8 cellular contexts compared by ENCODE assay signal in the genomic region with DNA sequence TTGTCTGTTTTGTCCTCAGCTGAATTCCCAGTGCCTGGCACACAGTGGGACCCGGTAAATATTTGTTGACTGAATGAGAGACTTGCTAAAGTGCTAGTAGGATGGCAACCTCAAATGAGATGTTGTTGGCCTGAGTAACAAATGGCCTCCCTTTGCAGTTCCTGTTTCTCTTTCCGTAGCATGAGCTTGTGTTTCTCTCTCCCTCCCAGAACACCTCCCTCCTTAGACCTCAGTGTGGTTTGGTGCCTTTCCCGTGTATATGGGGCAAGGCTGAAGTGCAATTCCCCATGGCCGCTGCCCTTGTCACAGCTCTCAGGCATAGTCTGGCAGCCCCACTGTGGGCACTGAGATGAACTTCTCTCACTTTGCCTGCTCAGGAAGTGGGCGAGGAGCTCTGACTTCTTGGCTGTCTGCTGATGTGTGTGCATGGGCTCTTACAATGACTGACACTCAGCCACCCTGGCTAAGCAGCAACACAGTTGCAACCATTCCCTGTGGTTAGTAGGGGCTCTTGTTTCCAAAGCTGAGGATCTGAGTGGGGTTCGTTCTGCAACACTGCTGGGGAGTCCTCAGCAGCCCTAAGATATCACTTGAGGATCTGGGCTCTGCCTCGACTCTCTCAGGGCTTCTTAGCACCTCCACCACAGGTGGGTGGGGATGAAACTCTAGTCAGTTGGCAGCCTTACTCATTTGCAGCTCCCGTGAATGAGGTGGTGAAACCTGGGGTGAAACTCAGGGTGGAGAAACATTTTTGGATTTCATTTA.
DNase-seq lines count a peak whose midpoint lies in the region; ATAC-seq, FAIRE-seq and TF ChIP-seq lines count a peak whose summit lies in the region.

No MANE protein-coding gene starts in this region.

- H3K4me3 ChIP-seq in NB4 (ENCODE audit: low read depth, low read length), result no peak overlapping the region

- TF ChIP-seq CTCF in NB4 (IDR thresholded peaks at IDR 0.05; ENCODE audit: low read depth, low read length), result no peak
- no peak for TF ChIP-seq CTCF in natural killer cell (IDR thresholded peaks at IDR 0.05)

- no peaks in the 10 kb centered on the region for H3K9me3 Mint-ChIP-seq in activated T-cell treated with anti-CD3 and anti-CD28 coated beads, Interleukin-2, amount 50 U/mL, for 4 hours
- no peaks in the 10 kb centered on the region for H3K9me3 Mint-ChIP-seq in natural killer cell

- no peaks in the 10 kb centered on the region for H3K36me3 Mint-ChIP-seq in activated T-cell treated with anti-CD3 and anti-CD28 coated beads, Interleukin-2, amount 50 U/mL, for 4 hours (ENCODE audit: insufficient read depth)
- H3K36me3 Mint-ChIP-seq in natural killer cell, result no peaks in the 10 kb centered on the region

- peaks cover 80% of the 10 kb centered on the region for H3K4me1 Mint-ChIP-seq in activated T-cell treated with anti-CD3 and anti-CD28 coated beads, Interleukin-2, amount 50 U/mL, for 4 hours (ENCODE audit: low read depth)
- H3K4me1 Mint-ChIP-seq in natural killer cell, result peaks cover 84 to 90% of the 10 kb centered on the region in 2 donors

- ATAC-seq in GM21825 (IDR thresholded peaks at IDR 0.05; ENCODE audit: unreplicated experiment) (peak; percentile 82), natural killer cell (peak; percentile 79 to 92 (median 87))
- ATAC-seq in activated T-cell treated with anti-CD3 and anti-CD28 coated beads, Interleukin-2, amount 50 U/mL, for 4 hours, result peak; percentile 89 to 90

- DNase-seq in GM12891 (ENCODE audit: insufficient read length, low spot score), result peak; percentile 40
- peak; percentile 39 for DNase-seq in NB4 (ENCODE audit: low read depth)
- peak; percentile 62 for DNase-seq in activated T-cell treated with anti-CD3 and anti-CD28 coated beads, Interleukin-2, amount 50 U/mL, for 4 hours
- DNase-seq in natural killer cell, result peak; percentile 73
- DNase-seq in DMS79 (lab: John Stamatoyannopoulos, UW), result no peak
- no peak for DNase-seq in NCI-H526 treated with DMSO at 0.1 percent for 48 hours (lab: John Stamatoyannopoulos, UW)
- DNase-seq in COR-L47 (lab: John Stamatoyannopoulos, UW), result no peak

- no peaks in the 10 kb centered on the region for H3K27me3 Mint-ChIP-seq in activated T-cell treated with anti-CD3 and anti-CD28 coated beads, Interleukin-2, amount 50 U/mL, for 4 hours (ENCODE audit: low read depth)
- H3K27me3 Mint-ChIP-seq in natural killer cell (ENCODE audit: low read depth in 2 of 2), result no peaks in the 10 kb centered on the region

- intact Hi-C loops in natural killer cell (cut with micrococcal nuclease), result loop anchor here (1.0 to 10.0 kb wide), 7 partner anchors 8 to 869 kb away; no protein-coding TSS in a partner anchor

- peak overlapping the region; percentile 72 for H3K4me3 Mint-ChIP-seq in activated T-cell treated with anti-CD3 and anti-CD28 coated beads, Interleukin-2, amount 50 U/mL, for 4 hours
- H3K4me3 Mint-ChIP-seq in natural killer cell, result peak overlapping the region; percentile 81

- TF ChIP-seq POLR2A in GM12891 (IDR thresholded peaks at IDR 0.05; ENCODE audit: low read depth, low read length) (peak; percentile 45; the same call in 1 of the 2 replicates), NB4 (IDR thresholded peaks at IDR 0.05; ENCODE audit: extremely low read depth, insufficient read length) (no peak)

- FAIRE-seq in GM12891 (lab: Jason Lieb, UNC), result peak; percentile 97

- peak overlapping the region; percentile 88 to 97 for H3K27ac Mint-ChIP-seq in natural killer cell

TF ChIP-seq in GM12891, 5 proteins besides CTCF, POLR2A, EP300 and RAD21:
- peak; percentile 94 for TF ChIP-seq SPI1 (IDR thresholded peaks at IDR 0.05; ENCODE audit: low read depth, low read length)
- no peak for TF ChIP-seq PAX5 (IDR thresholded peaks at IDR 0.05; ENCODE audit: insufficient read depth, low read length, severe bottlenecking)
- TF ChIP-seq POU2F2 (IDR thresholded peaks at IDR 0.05; ENCODE audit: low read depth, low read length), result peak; percentile 37; the same call in 1 of the 2 replicates
- TF ChIP-seq POLR2AphosphoS5 (IDR thresholded peaks at IDR 0.05; ENCODE audit: low read depth, low read length), result peak; percentile 37; the same call in 1 of the 2 replicates
- TF ChIP-seq TAF1 (IDR thresholded peaks at IDR 0.05; ENCODE audit: low read depth, low read length), result 0 out of 2 replicates have a peak, but pooled peaks have one; percentile 19

Comparison
In these comparisons a context has a peak if more than half of its experiments do, and no peak if none do; other contexts are left out.
1. DNase-seq: peak in GM12891 (single experiment), NB4 (single experiment), activated T-cell treated with anti-CD3 and anti-CD28 coated beads, Interleukin-2, amount 50 U/mL, for 4 hours (single experiment) and natural killer cell (single experiment); none in DMS79 (single experiment), NCI-H526 treated with DMSO at 0.1 percent for 48 hours (single experiment) and COR-L47 (single experiment).
2. Peak in every context shown above with its lines, with median percentiles within 50 percentile points of each other: ATAC-seq.